31 cellular contexts compared by ENCODE assay signal in genomic region chr12:44537354-44537753, GRCh38.
DNase-seq lines count a peak whose midpoint lies in the region; ATAC-seq, FAIRE-seq and TF ChIP-seq lines count a peak whose summit lies in the region.
"Had no signal": no experiment of that assay in that cellular context is flagged by ENCODE, and none has a peak within 500 bp of the region (broad histone marks: within the 10 kb centered on the region; RNA-seq: fewer than 3 reads in every experiment).

No MANE protein-coding gene starts in this region.

- no peaks in the 10 kb centered on the region for H3K4me1 ChIP-seq in HepG2 (ENCODE audit: insufficient read depth, low read length)
- no peaks in the 10 kb centered on the region for H3K4me1 ChIP-seq in right lobe of liver
- no peaks in the 10 kb centered on the region for H3K4me1 ChIP-seq in HEK293 (ENCODE audit: control insufficient read depth, insufficient read depth, low read length)
- H3K4me1 ChIP-seq: A549; BE2C; BLaER1; BLaER1 treated with 17β-estradiol and CSF1 and Interleukin-3, amounts not matched to agents 10 nM and 100 nM had no signal

- H3K9me3 ChIP-seq in HepG2 (ENCODE audit: low read length): no peaks in the 10 kb centered on the region
- H3K9me3 ChIP-seq in right lobe of liver: no peaks in the 10 kb centered on the region
- H3K9me3 ChIP-seq in HEK293 (ENCODE audit: control insufficient read depth, insufficient read depth, low read depth, low read length): no peaks in the 10 kb centered on the region
- H3K9me3 ChIP-seq: A549; BE2C; BLaER1; BLaER1 treated with 17β-estradiol and CSF1 and Interleukin-3, amounts not matched to agents 10 nM and 100 nM; Caco-2 had no signal

- in situ Hi-C loops in HepG2 (cut with HindIII; ENCODE audit: extremely low pct_ligation_motif_present, low pct_unique_long_range_greater_than_20kb): no loop called here

- no peak overlapping the region for H3K27ac ChIP-seq in HepG2 (ENCODE audit: extremely low read length, insufficient read depth, low read length)
- H3K27ac ChIP-seq in right lobe of liver: no peak overlapping the region
- H3K27ac ChIP-seq in HEK293 (ENCODE audit: extremely low read depth, low read depth, low read length): no peak overlapping the region
- H3K27ac ChIP-seq: 22Rv1; A549; BLaER1; BLaER1 treated with 17β-estradiol and CSF1 and Interleukin-3, amounts not matched to agents 10 nM and 100 nM; C4-2B had no signal

- H2AFZ ChIP-seq in HepG2 (ENCODE audit: low read length): no peak overlapping the region

- intact Hi-C loops in HepG2 (cut with micrococcal nuclease; ENCODE audit: unreplicated experiment): no loop called here
- intact Hi-C loops in right lobe of liver (cut with DNase I): no loop called here

- CTCF ChIA-PET in HepG2 (lab: Yijun Ruan, JAX; ENCODE audit: low intra/inter-chr PET ratio, low total read pairs) (no interaction called here), HEK293 (lab: Yijun Ruan, JAX) (interaction anchor here (0.6 kb wide), 1 partner anchor 403 kb away, joined by 3 read pairs; no protein-coding TSS in a partner anchor)

- H3K9ac ChIP-seq in HepG2 (ENCODE audit: insufficient read depth, low read depth, low read length): no peak overlapping the region
- H3K9ac ChIP-seq: BLaER1; BLaER1 treated with 17β-estradiol and CSF1 and Interleukin-3, amounts not matched to agents 10 nM and 100 nM had no signal

- DNase-seq in HepG2 (ENCODE audit: low spot score) (no peak), right lobe of liver (no peak), AG08396 (ENCODE audit: low spot score) (no peak)
- DNase-seq: 8988T; ACHN; AML-193; BE2C; C1 segment of cervical spinal cord; Caco-2; Calu3; CD4-positive, alpha-beta memory T cell; CD4-positive, alpha-beta T cell; CD4-positive, CD25-positive, alpha-beta regulatory T cell; CD8-positive, alpha-beta memory T cell; CD8-positive, alpha-beta T cell; COR-L47; DMS 273 treated with DMSO at 0.1 percent for 48 hours; DMS153; DMS53; DMS79; DMS79 treated with DMSO at 0.1 percent for 48 hours; DND-41; EL had no signal

- no peak overlapping the region for H3K4me2 ChIP-seq in HepG2 (ENCODE audit: low read depth, low read length)
- H3K4me2 ChIP-seq: A549; BLaER1; BLaER1 treated with 17β-estradiol and CSF1 and Interleukin-3, amounts not matched to agents 10 nM and 100 nM had no signal

- TF ChIP-seq RAD21 in HepG2 (CRISPR knock-in tag; IDR thresholded peaks at IDR 0.05): no peak

- no peak for FAIRE-seq in HepG2 (lab: Jason Lieb, UNC)
- FAIRE-seq: A204.1, D721Med had no signal

- H3K27me3 ChIP-seq in HepG2 (ENCODE audit: control insufficient read depth in 1 of 2, insufficient read depth in 2 of 2, low read length in 2 of 2) (no peaks in the 10 kb centered on the region; a peak in 1 of 5 replicates), right lobe of liver (no peaks in the 10 kb centered on the region)
- H3K27me3 ChIP-seq: BE2C; BLaER1; BLaER1 treated with 17β-estradiol and CSF1 and Interleukin-3, amounts not matched to agents 10 nM and 100 nM had no signal

- TF ChIP-seq EP300 in HepG2 (IDR thresholded peaks at IDR 0.05; ENCODE audit: low read depth in 2 of 2, low read length in 2 of 2): no peak
- no peak for TF ChIP-seq EP300 in HepG2 (CRISPR knock-in tag; IDR thresholded peaks at IDR 0.05; ENCODE audit: borderline replicate concordance)

- H3K79me2 ChIP-seq in HepG2 (ENCODE audit: insufficient read depth, low read length): no peaks in the 10 kb centered on the region

- no peak for TF ChIP-seq CTCF in HepG2 (CRISPR knock-in tag; IDR thresholded peaks at IDR 0.05)
- TF ChIP-seq CTCF in right lobe of liver (IDR thresholded peaks at IDR 0.05): no peak
- no peak for TF ChIP-seq CTCF in HEK293 (tag by site-specific recombination; IDR thresholded peaks at IDR 0.05)

- TF ChIP-seq POLR2A in HepG2 (IDR thresholded peaks at IDR 0.05; ENCODE audit: insufficient read depth in 1 of 2, low read depth in 2 of 2, low read length in 2 of 2): no peak
- no peak for TF ChIP-seq POLR2A in right lobe of liver (IDR thresholded peaks at IDR 0.05)

- ATAC-seq in HepG2 (no peak), right lobe of liver (no peak)
- ATAC-seq: A549; CD8-positive, alpha-beta T cell had no signal

- no peak overlapping the region for H3K4me3 ChIP-seq in HepG2 (replicated peaks in 1 of 3; ENCODE audit: insufficient read depth in 1 of 3, low read depth in 2 of 3, low read length in 3 of 3)
- no peak overlapping the region for H3K4me3 ChIP-seq in right lobe of liver
- H3K4me3 ChIP-seq in HEK293 (ENCODE audit: low read depth, low read length): no peak overlapping the region
- H3K4me3 ChIP-seq: A549; BLaER1; BLaER1 treated with 17β-estradiol and CSF1 and Interleukin-3, amounts not matched to agents 10 nM and 100 nM had no signal

- BruUV-seq in HepG2 (replicated peaks; lab: Mats Ljungman, UMichigan): no TSS peak

- no peaks in the 10 kb centered on the region for H3K36me3 ChIP-seq in HepG2 (replicated peaks in 1 of 2; ENCODE audit: control insufficient read depth in 1 of 2, insufficient read depth in 2 of 2, low read length in 2 of 2)
- H3K36me3 ChIP-seq in right lobe of liver: no peaks in the 10 kb centered on the region
- H3K36me3 ChIP-seq in HEK293 (ENCODE audit: control insufficient read depth in 2 of 2, insufficient read depth in 1 of 2, low read length in 2 of 2): no peaks in the 10 kb centered on the region
- H3K36me3 ChIP-seq: BE2C; BLaER1; BLaER1 treated with 17β-estradiol and CSF1 and Interleukin-3, amounts not matched to agents 10 nM and 100 nM had no signal

- no peaks in the 10 kb centered on the region for H4K20me1 ChIP-seq in HepG2 (ENCODE audit: insufficient read depth, low read length)
- H4K20me1 ChIP-seq: BLaER1; BLaER1 treated with 17β-estradiol and CSF1 and Interleukin-3, amounts not matched to agents 10 nM and 100 nM had no signal

- POLR2A ChIA-PET in HepG2 (lab: Yijun Ruan, JAX): no interaction called here
- POLR2A ChIA-PET in HEK293 (lab: Yijun Ruan, JAX): no interaction called here

TF ChIP-seq in HepG2, 621 proteins besides CTCF, POLR2A, EP300 and RAD21:
- TF ChIP-seq ZNF672 (CRISPR knock-in tag; IDR thresholded peaks at IDR 0.05): no peak
- peak; percentile 57 for TF ChIP-seq ATF7 (IDR thresholded peaks at IDR 0.05)
- no peak for TF ChIP-seq ATF7 (CRISPR knock-in tag; IDR thresholded peaks at IDR 0.05)
TF ChIP-seq in HepG2: peak in this region for 1.

TF ChIP-seq in HEK293, 187 proteins besides CTCF, POLR2A, EP300 and RAD21:
- TF ChIP-seq ZNF76 (tag by site-specific recombination; IDR thresholded peaks at IDR 0.05; ENCODE audit: borderline replicate concordance, low read depth) (no peak), ATF2 (tag by site-specific recombination; IDR thresholded peaks at IDR 0.05; ENCODE audit: low read depth) (peak; percentile 55; the same call in 1 of the 2 replicates)

Comparison
In these comparisons a context has a peak if more than half of its experiments do, and no peak if none do; other contexts are left out.
1. Of the 63 proteins assayed by ChIP-seq in both HepG2 and HEK293: peak only in HepG2: none; only in HEK293: ATF2; in both: none; in neither: 62.